1 cellular context compared by ENCODE assay signal in the genomic region with DNA sequence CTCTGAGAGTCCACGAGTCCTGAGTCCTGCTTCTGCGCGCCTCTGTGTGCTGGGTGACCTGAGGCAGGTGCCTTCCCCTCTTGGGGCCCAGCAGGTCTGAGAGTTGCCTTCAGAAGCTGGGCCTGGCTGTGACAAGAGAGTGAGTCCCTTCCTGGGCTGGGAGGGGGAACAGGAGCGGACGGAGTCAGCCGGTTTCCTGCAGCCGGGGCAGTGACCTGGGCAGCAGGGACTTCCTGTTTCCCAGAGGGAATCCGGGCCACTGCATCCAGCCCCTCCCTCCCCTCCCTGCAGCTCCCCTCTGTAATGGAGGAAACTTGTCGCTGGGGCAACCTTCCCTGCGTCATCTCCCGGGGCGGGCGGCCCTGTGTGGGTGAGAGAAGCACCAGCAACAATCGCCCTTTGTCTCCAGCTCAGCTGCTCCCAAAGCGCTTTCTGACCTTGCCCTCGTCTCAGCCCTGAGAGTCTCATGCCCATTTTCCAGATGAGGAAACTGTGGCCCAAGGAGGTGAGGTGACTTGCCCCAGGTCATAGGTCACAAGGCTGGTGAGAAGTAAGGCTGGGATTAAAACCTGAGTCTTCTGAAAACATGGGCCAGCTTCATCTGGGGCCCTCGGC.
TF ChIP-seq lines count a peak whose summit lies in the region.

No MANE protein-coding gene starts in this region.

TF ChIP-seq in HepG2, 621 proteins besides CTCF, POLR2A, EP300 and RAD21 (continued from another document and continues in another):
- TF ChIP-seq, protein P1, sequence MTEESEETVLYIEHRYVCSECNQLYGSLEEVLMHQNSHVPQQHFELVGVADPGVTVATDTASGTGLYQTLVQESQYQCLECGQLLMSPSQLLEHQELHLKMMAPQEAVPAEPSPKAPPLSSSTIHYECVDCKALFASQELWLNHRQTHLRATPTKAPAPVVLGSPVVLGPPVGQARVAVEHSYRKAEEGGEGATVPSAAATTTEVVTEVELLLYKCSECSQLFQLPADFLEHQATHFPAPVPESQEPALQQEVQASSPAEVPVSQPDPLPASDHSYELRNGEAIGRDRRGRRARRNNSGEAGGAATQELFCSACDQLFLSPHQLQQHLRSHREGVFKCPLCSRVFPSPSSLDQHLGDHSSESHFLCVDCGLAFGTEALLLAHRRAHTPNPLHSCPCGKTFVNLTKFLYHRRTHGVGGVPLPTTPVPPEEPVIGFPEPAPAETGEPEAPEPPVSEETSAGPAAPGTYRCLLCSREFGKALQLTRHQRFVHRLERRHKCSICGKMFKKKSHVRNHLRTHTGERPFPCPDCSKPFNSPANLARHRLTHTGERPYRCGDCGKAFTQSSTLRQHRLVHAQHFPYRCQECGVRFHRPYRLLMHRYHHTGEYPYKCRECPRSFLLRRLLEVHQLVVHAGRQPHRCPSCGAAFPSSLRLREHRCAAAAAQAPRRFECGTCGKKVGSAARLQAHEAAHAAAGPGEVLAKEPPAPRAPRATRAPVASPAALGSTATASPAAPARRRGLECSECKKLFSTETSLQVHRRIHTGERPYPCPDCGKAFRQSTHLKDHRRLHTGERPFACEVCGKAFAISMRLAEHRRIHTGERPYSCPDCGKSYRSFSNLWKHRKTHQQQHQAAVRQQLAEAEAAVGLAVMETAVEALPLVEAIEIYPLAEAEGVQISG (CRISPR knock-in tag; IDR thresholded peaks at IDR 0.05): peak; percentile 46; the same call in 1 of the 2 replicates
- TF ChIP-seq ZNF891 (CRISPR knock-in tag; IDR thresholded peaks at IDR 0.05) (no peak), MAFF (IDR thresholded peaks at IDR 0.05; ENCODE audit: low read depth, low read length) (no peak), FOXK2 (IDR thresholded peaks at IDR 0.05) (no peak), ZFP36 (IDR thresholded peaks at IDR 0.05; ENCODE audit: borderline replicate concordance, low read depth, low read length, partially characterized antibody) (no peak), PAX8 (CRISPR knock-in tag; IDR thresholded peaks at IDR 0.05; ENCODE audit: borderline replicate concordance) (no peak), ZNF329 (CRISPR knock-in tag; IDR thresholded peaks at IDR 0.05; ENCODE audit: low read depth) (no peak), NR1H2 (CRISPR knock-in tag; IDR thresholded peaks at IDR 0.05; ENCODE audit: borderline replicate concordance, low read depth) (no peak), FOXO1 (CRISPR knock-in tag; IDR thresholded peaks at IDR 0.05) (0 out of 2 replicates have a peak, but pooled peaks have one; percentile 37), HDAC6 (IDR thresholded peaks at IDR 0.05; ENCODE audit: low read depth, low read length) (no peak), ATAD3A (CRISPR knock-in tag; IDR thresholded peaks at IDR 0.05) (no peak), GPN1 (CRISPR knock-in tag; IDR thresholded peaks at IDR 0.05; ENCODE audit: borderline replicate concordance) (no peak), NFRKB (IDR thresholded peaks at IDR 0.05) (no peak), HNRNPUL1 (IDR thresholded peaks at IDR 0.05; ENCODE audit: low read depth, low read length) (no peak), ZNF788 (CRISPR knock-in tag; IDR thresholded peaks at IDR 0.05; ENCODE audit: borderline replicate concordance) (no peak), TMF1 (CRISPR knock-in tag; IDR thresholded peaks at IDR 0.05; ENCODE audit: low read depth) (no peak), ZNF232 (CRISPR knock-in tag; IDR thresholded peaks at IDR 0.05; ENCODE audit: borderline replicate concordance) (no peak), ZKSCAN8 (CRISPR knock-in tag; IDR thresholded peaks at IDR 0.05; ENCODE audit: borderline replicate concordance) (0 out of 2 replicates have a peak, but pooled peaks have one; percentile 22), YEATS2 (CRISPR knock-in tag; IDR thresholded peaks at IDR 0.05; ENCODE audit: borderline replicate concordance) (peak; percentile 37; the same call in 1 of the 2 replicates)
- TF ChIP-seq, protein P2, sequence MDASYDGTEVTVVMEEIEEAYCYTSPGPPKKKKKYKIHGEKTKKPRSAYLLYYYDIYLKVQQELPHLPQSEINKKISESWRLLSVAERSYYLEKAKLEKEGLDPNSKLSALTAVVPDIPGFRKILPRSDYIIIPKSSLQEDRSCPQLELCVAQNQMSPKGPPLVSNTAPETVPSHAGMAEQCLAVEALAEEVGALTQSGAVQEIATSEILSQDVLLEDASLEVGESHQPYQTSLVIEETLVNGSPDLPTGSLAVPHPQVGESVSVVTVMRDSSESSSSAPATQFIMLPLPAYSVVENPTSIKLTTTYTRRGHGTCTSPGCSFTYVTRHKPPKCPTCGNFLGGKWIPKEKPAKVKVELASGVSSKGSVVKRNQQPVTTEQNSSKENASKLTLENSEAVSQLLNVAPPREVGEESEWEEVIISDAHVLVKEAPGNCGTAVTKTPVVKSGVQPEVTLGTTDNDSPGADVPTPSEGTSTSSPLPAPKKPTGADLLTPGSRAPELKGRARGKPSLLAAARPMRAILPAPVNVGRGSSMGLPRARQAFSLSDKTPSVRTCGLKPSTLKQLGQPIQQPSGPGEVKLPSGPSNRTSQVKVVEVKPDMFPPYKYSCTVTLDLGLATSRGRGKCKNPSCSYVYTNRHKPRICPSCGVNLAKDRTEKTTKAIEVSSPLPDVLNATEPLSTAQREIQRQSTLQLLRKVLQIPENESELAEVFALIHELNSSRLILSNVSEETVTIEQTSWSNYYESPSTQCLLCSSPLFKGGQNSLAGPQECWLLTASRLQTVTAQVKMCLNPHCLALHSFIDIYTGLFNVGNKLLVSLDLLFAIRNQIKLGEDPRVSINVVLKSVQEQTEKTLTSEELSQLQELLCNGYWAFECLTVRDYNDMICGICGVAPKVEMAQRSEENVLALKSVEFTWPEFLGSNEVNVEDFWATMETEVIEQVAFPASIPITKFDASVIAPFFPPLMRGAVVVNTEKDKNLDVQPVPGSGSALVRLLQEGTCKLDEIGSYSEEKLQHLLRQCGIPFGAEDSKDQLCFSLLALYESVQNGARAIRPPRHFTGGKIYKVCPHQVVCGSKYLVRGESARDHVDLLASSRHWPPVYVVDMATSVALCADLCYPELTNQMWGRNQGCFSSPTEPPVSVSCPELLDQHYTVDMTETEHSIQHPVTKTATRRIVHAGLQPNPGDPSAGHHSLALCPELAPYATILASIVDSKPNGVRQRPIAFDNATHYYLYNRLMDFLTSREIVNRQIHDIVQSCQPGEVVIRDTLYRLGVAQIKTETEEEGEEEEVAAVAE (CRISPR knock-in tag; IDR thresholded peaks at IDR 0.05; ENCODE audit: borderline replicate concordance): no peak
- TF ChIP-seq, protein P3, sequence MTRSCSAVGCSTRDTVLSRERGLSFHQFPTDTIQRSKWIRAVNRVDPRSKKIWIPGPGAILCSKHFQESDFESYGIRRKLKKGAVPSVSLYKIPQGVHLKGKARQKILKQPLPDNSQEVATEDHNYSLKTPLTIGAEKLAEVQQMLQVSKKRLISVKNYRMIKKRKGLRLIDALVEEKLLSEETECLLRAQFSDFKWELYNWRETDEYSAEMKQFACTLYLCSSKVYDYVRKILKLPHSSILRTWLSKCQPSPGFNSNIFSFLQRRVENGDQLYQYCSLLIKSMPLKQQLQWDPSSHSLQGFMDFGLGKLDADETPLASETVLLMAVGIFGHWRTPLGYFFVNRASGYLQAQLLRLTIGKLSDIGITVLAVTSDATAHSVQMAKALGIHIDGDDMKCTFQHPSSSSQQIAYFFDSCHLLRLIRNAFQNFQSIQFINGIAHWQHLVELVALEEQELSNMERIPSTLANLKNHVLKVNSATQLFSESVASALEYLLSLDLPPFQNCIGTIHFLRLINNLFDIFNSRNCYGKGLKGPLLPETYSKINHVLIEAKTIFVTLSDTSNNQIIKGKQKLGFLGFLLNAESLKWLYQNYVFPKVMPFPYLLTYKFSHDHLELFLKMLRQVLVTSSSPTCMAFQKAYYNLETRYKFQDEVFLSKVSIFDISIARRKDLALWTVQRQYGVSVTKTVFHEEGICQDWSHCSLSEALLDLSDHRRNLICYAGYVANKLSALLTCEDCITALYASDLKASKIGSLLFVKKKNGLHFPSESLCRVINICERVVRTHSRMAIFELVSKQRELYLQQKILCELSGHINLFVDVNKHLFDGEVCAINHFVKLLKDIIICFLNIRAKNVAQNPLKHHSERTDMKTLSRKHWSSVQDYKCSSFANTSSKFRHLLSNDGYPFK (CRISPR knock-in tag; IDR thresholded peaks at IDR 0.05; ENCODE audit: borderline replicate concordance): peak; percentile 48; the same call in 1 of the 2 replicates
- TF ChIP-seq, protein P4, sequence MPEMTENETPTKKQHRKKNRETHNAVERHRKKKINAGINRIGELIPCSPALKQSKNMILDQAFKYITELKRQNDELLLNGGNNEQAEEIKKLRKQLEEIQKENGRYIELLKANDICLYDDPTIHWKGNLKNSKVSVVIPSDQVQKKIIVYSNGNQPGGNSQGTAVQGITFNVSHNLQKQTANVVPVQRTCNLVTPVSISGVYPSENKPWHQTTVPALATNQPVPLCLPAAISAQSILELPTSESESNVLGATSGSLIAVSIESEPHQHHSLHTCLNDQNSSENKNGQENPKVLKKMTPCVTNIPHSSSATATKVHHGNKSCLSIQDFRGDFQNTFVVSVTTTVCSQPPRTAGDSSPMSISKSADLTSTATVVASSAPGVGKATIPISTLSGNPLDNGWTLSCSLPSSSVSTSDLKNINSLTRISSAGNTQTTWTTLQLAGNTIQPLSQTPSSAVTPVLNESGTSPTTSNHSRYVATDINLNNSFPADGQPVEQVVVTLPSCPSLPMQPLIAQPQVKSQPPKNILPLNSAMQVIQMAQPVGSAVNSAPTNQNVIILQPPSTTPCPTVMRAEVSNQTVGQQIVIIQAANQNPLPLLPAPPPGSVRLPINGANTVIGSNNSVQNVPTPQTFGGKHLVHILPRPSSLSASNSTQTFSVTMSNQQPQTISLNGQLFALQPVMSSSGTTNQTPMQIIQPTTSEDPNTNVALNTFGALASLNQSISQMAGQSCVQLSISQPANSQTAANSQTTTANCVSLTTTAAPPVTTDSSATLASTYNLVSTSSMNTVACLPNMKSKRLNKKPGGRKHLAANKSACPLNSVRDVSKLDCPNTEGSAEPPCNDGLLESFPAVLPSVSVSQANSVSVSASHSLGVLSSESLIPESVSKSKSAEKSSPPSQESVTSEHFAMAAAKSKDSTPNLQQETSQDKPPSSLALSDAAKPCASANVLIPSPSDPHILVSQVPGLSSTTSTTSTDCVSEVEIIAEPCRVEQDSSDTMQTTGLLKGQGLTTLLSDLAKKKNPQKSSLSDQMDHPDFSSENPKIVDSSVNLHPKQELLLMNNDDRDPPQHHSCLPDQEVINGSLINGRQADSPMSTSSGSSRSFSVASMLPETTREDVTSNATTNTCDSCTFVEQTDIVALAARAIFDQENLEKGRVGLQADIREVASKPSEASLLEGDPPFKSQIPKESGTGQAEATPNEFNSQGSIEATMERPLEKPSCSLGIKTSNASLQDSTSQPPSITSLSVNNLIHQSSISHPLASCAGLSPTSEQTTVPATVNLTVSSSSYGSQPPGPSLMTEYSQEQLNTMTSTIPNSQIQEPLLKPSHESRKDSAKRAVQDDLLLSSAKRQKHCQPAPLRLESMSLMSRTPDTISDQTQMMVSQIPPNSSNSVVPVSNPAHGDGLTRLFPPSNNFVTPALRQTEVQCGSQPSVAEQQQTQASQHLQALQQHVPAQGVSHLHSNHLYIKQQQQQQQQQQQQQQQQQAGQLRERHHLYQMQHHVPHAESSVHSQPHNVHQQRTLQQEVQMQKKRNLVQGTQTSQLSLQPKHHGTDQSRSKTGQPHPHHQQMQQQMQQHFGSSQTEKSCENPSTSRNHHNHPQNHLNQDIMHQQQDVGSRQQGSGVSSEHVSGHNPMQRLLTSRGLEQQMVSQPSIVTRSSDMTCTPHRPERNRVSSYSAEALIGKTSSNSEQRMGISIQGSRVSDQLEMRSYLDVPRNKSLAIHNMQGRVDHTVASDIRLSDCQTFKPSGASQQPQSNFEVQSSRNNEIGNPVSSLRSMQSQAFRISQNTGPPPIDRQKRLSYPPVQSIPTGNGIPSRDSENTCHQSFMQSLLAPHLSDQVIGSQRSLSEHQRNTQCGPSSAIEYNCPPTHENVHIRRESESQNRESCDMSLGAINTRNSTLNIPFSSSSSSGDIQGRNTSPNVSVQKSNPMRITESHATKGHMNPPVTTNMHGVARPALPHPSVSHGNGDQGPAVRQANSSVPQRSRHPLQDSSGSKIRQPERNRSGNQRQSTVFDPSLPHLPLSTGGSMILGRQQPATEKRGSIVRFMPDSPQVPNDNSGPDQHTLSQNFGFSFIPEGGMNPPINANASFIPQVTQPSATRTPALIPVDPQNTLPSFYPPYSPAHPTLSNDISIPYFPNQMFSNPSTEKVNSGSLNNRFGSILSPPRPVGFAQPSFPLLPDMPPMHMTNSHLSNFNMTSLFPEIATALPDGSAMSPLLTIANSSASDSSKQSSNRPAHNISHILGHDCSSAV (CRISPR knock-in tag; IDR thresholded peaks at IDR 0.05; ENCODE audit: borderline replicate concordance): no peak
- TF ChIP-seq, protein P5, sequence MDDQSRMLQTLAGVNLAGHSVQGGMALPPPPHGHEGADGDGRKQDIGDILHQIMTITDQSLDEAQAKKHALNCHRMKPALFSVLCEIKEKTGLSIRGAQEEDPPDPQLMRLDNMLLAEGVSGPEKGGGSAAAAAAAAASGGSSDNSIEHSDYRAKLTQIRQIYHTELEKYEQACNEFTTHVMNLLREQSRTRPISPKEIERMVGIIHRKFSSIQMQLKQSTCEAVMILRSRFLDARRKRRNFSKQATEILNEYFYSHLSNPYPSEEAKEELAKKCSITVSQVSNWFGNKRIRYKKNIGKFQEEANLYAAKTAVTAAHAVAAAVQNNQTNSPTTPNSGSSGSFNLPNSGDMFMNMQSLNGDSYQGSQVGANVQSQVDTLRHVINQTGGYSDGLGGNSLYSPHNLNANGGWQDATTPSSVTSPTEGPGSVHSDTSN (CRISPR knock-in tag; IDR thresholded peaks at IDR 0.05; ENCODE audit: borderline replicate concordance): no peak
- TF ChIP-seq, protein P6, sequence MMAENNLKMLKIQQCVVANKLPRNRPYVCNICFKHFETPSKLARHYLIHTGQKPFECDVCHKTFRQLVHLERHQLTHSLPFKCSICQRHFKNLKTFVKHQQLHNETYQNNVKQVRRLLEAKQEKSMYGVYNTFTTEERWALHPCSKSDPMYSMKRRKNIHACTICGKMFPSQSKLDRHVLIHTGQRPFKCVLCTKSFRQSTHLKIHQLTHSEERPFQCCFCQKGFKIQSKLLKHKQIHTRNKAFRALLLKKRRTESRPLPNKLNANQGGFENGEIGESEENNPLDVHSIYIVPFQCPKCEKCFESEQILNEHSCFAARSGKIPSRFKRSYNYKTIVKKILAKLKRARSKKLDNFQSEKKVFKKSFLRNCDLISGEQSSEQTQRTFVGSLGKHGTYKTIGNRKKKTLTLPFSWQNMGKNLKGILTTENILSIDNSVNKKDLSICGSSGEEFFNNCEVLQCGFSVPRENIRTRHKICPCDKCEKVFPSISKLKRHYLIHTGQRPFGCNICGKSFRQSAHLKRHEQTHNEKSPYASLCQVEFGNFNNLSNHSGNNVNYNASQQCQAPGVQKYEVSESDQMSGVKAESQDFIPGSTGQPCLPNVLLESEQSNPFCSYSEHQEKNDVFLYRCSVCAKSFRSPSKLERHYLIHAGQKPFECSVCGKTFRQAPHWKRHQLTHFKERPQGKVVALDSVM (CRISPR knock-in tag; IDR thresholded peaks at IDR 0.05): no peak
- TF ChIP-seq, protein P7, sequence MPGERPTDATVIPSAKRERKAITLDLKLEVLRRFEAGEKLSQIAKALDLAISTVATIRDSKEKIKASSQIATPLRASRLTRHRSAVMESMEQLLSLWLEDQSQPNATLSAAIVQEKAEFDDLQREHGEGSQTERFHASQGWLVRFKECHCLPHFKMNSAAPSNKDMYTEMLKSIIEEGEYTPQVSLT (CRISPR knock-in tag; IDR thresholded peaks at IDR 0.05; ENCODE audit: borderline replicate concordance, low read depth): no peak
- TF ChIP-seq, protein P8, sequence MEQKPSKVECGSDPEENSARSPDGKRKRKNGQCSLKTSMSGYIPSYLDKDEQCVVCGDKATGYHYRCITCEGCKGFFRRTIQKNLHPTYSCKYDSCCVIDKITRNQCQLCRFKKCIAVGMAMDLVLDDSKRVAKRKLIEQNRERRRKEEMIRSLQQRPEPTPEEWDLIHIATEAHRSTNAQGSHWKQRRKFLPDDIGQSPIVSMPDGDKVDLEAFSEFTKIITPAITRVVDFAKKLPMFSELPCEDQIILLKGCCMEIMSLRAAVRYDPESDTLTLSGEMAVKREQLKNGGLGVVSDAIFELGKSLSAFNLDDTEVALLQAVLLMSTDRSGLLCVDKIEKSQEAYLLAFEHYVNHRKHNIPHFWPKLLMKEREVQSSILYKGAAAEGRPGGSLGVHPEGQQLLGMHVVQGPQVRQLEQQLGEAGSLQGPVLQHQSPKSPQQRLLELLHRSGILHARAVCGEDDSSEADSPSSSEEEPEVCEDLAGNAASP (CRISPR knock-in tag; IDR thresholded peaks at IDR 0.05; ENCODE audit: borderline replicate concordance): peak; percentile 21; the same call in 1 of the 2 replicates
